In genomic region chr1:111594128-111594693, GRCh38 we compare ENCODE assay signal across 10 cellular contexts. TPM values are rescaled to one million over a fixed set of nuclear protein-coding genes. Genes with fewer than 3 reads are reported as not detected.
A peak's percentile ranks its signal among the peaks of the same experiment; 100 is the strongest.
DNase-seq lines count a peak whose midpoint lies in the region; ATAC-seq and TF ChIP-seq lines count a peak whose summit lies in the region.
"Had no signal": no experiment of that assay in that cellular context is flagged by ENCODE, and none has a peak within 500 bp of the region (broad histone marks: within the 10 kb centered on the region; RNA-seq: fewer than 3 reads in every experiment).

No MANE protein-coding gene starts in this region.

- H3K9me3 ChIP-seq in lung (ENCODE audit: control insufficient read depth in 2 of 2, insufficient read depth in 1 of 2, low read length in 1 of 2) (no peaks in the 10 kb centered on the region), thyroid gland (no peaks in the 10 kb centered on the region)
- H3K9me3 ChIP-seq: pancreas had no signal

- no peak for DNase-seq in activated T-cell treated with anti-CD3 and anti-CD28 coated beads, Interleukin-2, amount 50 U/mL, for 4 hours
- DNase-seq in activated T-cell treated with anti-CD3 and anti-CD28 coated beads, Interleukin-2, amount 50 U/mL, for 1 hour = no peak
- DNase-seq in activated CD4-positive, alpha-beta memory T cell treated with anti-CD3 and anti-CD28 coated beads, Interleukin-2, amount 10 ng/mL, durations not matched to agents 7 days and 5 days = no peak
- no peak for DNase-seq in lung (ENCODE audit: low spot score)
- no peak for DNase-seq in thyroid gland
- no peak for DNase-seq in effector CD8-positive, alpha-beta T cell (lab: John Stamatoyannopoulos, UW)
- no peak for DNase-seq in SW 1271 (lab: John Stamatoyannopoulos, UW)
- no peak for DNase-seq in SKM-1 treated with dmso at 0.1 percent for 144 hours (lab: John Stamatoyannopoulos, UW; ENCODE audit: unreplicated experiment)
- DNase-seq: NCI-H1105, pancreas had no signal

- intact Hi-C loops in thyroid gland (cut with DNase I) = no loop called here

- H3K4me3 Mint-ChIP-seq in activated T-cell treated with anti-CD3 and anti-CD28 coated beads, Interleukin-2, amount 50 U/mL, for 4 hours = peak overlapping the region; percentile 47
- peak overlapping the region; percentile 46 for H3K4me3 Mint-ChIP-seq in activated CD4-positive, alpha-beta memory T cell treated with anti-CD3 and anti-CD28 coated beads, Interleukin-2, amount 10 ng/mL, durations not matched to agents 7 days and 5 days

- H3K4me3 ChIP-seq in lung = no peak overlapping the region
- H3K4me3 ChIP-seq in thyroid gland (replicated peaks in 1 of 3) = no peak overlapping the region
- H3K4me3 ChIP-seq: pancreas had no signal

- H3K27me3 ChIP-seq in lung (ENCODE audit: control insufficient read depth, insufficient read depth) = no peaks in the 10 kb centered on the region
- H3K27me3 ChIP-seq in thyroid gland = no peaks in the 10 kb centered on the region
- H3K27me3 ChIP-seq: pancreas had no signal

- H3K36me3 ChIP-seq in lung (ENCODE audit: control insufficient read depth in 2 of 2, insufficient read depth in 2 of 2, low read length in 2 of 2) (no peaks in the 10 kb centered on the region), thyroid gland (no peaks in the 10 kb centered on the region)
- H3K36me3 ChIP-seq: pancreas had no signal

- no peaks in the 10 kb centered on the region for H3K27me3 Mint-ChIP-seq in activated T-cell treated with anti-CD3 and anti-CD28 coated beads, Interleukin-2, amount 50 U/mL, for 4 hours (ENCODE audit: low read depth)
- no peaks in the 10 kb centered on the region for H3K27me3 Mint-ChIP-seq in activated CD4-positive, alpha-beta memory T cell treated with anti-CD3 and anti-CD28 coated beads, Interleukin-2, amount 10 ng/mL, durations not matched to agents 7 days and 5 days

- H3K27ac Mint-ChIP-seq in activated CD4-positive, alpha-beta memory T cell treated with anti-CD3 and anti-CD28 coated beads, Interleukin-2, amount 10 ng/mL, durations not matched to agents 7 days and 5 days = peak overlapping the region; percentile 82

- H3K4me1 Mint-ChIP-seq in activated T-cell treated with anti-CD3 and anti-CD28 coated beads, Interleukin-2, amount 50 U/mL, for 4 hours (ENCODE audit: low read depth) = peaks cover 83% of the 10 kb centered on the region
- H3K4me1 Mint-ChIP-seq in activated CD4-positive, alpha-beta memory T cell treated with anti-CD3 and anti-CD28 coated beads, Interleukin-2, amount 10 ng/mL, durations not matched to agents 7 days and 5 days = peaks cover 88% of the 10 kb centered on the region

- 57 to 60% methylated on average over 6 of the region's 6 CpGs for WGBS in lung, 2 donors
- 66 to 68% methylated on average over 6 of the region's 6 CpGs for WGBS in thyroid gland, 2 donors

- no peaks in the 10 kb centered on the region for H3K9me3 Mint-ChIP-seq in activated T-cell treated with anti-CD3 and anti-CD28 coated beads, Interleukin-2, amount 50 U/mL, for 4 hours
- no peaks in the 10 kb centered on the region for H3K9me3 Mint-ChIP-seq in activated CD4-positive, alpha-beta memory T cell treated with anti-CD3 and anti-CD28 coated beads, Interleukin-2, amount 10 ng/mL, durations not matched to agents 7 days and 5 days

- H3K36me3 Mint-ChIP-seq in activated T-cell treated with anti-CD3 and anti-CD28 coated beads, Interleukin-2, amount 50 U/mL, for 4 hours (ENCODE audit: insufficient read depth) = no peaks in the 10 kb centered on the region
- peaks cover 2% of the 10 kb centered on the region for H3K36me3 Mint-ChIP-seq in activated CD4-positive, alpha-beta memory T cell treated with anti-CD3 and anti-CD28 coated beads, Interleukin-2, amount 10 ng/mL, durations not matched to agents 7 days and 5 days (ENCODE audit: low read depth)

- ATAC-seq in activated T-cell treated with anti-CD3 and anti-CD28 coated beads, Interleukin-2, amount 50 U/mL, for 4 hours = no peak
- no peak for ATAC-seq in lung (ENCODE audit: insufficient read depth, low FRiP score)

- CTCF ChIA-PET in activated CD4-positive, alpha-beta memory T cell treated with anti-CD3 and anti-CD28 coated beads, Interleukin-2, amount 10 ng/mL, durations not matched to agents 7 days and 5 days (lab: Charles Lee) = interaction anchor here (1.3 to 5.2 kb wide), 2 partner anchors 9 to 371 kb away, joined by 3 to 52 read pairs; no protein-coding TSS in a partner anchor

- peaks cover 7 to 31% of the 10 kb centered on the region in 2 donors for H3K4me1 ChIP-seq in lung (ENCODE audit: control insufficient read depth in 2 of 2, insufficient read depth in 2 of 2, low read length in 2 of 2)
- H3K4me1 ChIP-seq in thyroid gland = peaks cover 25 to 30% of the 10 kb centered on the region in 2 donors

- POLR2A ChIA-PET in activated CD4-positive, alpha-beta memory T cell treated with anti-CD3 and anti-CD28 coated beads, Interleukin-2, amount 10 ng/mL, durations not matched to agents 7 days and 5 days (lab: Charles Lee) = interaction anchor here (0.9 to 16.1 kb wide), 13 partner anchors 9 to 719 kb away, joined by 3 to 501 read pairs (median 10); partner anchors contain the start of genes ATP5PB, INKA2, RAP1A and WDR77

- TF ChIP-seq POLR2A in thyroid gland (IDR thresholded peaks at IDR 0.05) = no peak

- peak overlapping the region; percentile 56 to 97 for H3K27ac ChIP-seq in lung (ENCODE audit: low read depth in 1 of 2, low read length in 1 of 2)
- peak overlapping the region; percentile 86 to 98 (median 92) for H3K27ac ChIP-seq in thyroid gland

- TF ChIP-seq CTCF in lung (IDR thresholded peaks at IDR 0.05; ENCODE audit: control extremely low read depth, extremely low read depth) (no peak), thyroid gland (IDR thresholded peaks at IDR 0.05) (no peak)

RNA-seq across cellular contexts. Expression of gene RAP1A, which starts 25.4 kb away (rescaled TPM):
- 100 to 1,000 TPM; 169 to 182 (median 171) TPM for total RNA-seq in activated T-cell treated with anti-CD3 and anti-CD28 coated beads, Interleukin-2, amount 50 U/mL, for 4 hours
- total RNA-seq in activated CD4-positive, alpha-beta memory T cell treated with anti-CD3 and anti-CD28 coated beads, Interleukin-2, amount 10 ng/mL, durations not matched to agents 7 days and 5 days = 100 to 1,000 TPM; 219 to 221 TPM
- total RNA-seq in lung (10 to 100 TPM; 64.5 to 82.9 TPM), thyroid gland (10 to 100 TPM; 54.2 to 91.7 (median 71.9) TPM)
- 10 to 100 TPM; 72.2 to 97.3 TPM for polyA plus RNA-seq in lung
